Comparison of ENCODE assay signal across 1 cellular context in genomic region chr9:108933641-108934322, GRCh38.
TF ChIP-seq lines count a peak whose summit lies in the region.

Gene ELP1, minus strand, starts transcription at chr9:108934124. Its CDS starts 2,978 bp downstream, at chr9:108931146.

TF ChIP-seq in SK-N-SH, 30 proteins besides CTCF, POLR2A, EP300 and RAD21 (continued from another document):
- TF ChIP-seq REST (IDR thresholded peaks at IDR 0.05; ENCODE audit: low read depth, low read length), result 0 out of 2 replicates have a peak, but pooled peaks have one; percentile 44
- TF ChIP-seq TAF1 (IDR thresholded peaks at IDR 0.05; ENCODE audit: borderline replicate concordance, low read depth, low read length), result peak; percentile 71; the same call in 1 of the 2 replicates
- TF ChIP-seq FOXJ3 (CRISPR knock-in tag; IDR thresholded peaks at IDR 0.05), result no peak
- no peak for TF ChIP-seq FOSL2 (IDR thresholded peaks at IDR 0.05; ENCODE audit: borderline replicate concordance, low read depth)
- no peak for TF ChIP-seq USF2 (IDR thresholded peaks at IDR 0.05; ENCODE audit: borderline replicate concordance, low read depth, low read length)
- no peak for TF ChIP-seq GABPA (IDR thresholded peaks at IDR 0.05; ENCODE audit: low read depth)
- no peak for TF ChIP-seq IRF3 (IDR thresholded peaks at IDR 0.05; ENCODE audit: low read depth, low read length)
- TF ChIP-seq MXI1 (IDR thresholded peaks at IDR 0.05; ENCODE audit: low read depth, low read length), result peak; percentile 14; the same call in 1 of the 2 replicates
- no peak for TF ChIP-seq RXRA (IDR thresholded peaks at IDR 0.05; ENCODE audit: borderline replicate concordance, low read depth)
- peak; percentile 65 for TF ChIP-seq POLR2AphosphoS5 (IDR thresholded peaks at IDR 0.05; ENCODE audit: low read depth, low read length)
- TF ChIP-seq RFX5 (IDR thresholded peaks at IDR 0.05; ENCODE audit: low read length), result no peak
- peak; percentile 63; the same call in 1 of the 2 replicates for TF ChIP-seq YY1 (IDR thresholded peaks at IDR 0.05; ENCODE audit: low read depth)
- no peak for TF ChIP-seq ZBTB33 (IDR thresholded peaks at IDR 0.05; ENCODE audit: borderline replicate concordance, low read depth)
